Comparison of ENCODE assay signal across 1 cellular context in the genomic region with DNA sequence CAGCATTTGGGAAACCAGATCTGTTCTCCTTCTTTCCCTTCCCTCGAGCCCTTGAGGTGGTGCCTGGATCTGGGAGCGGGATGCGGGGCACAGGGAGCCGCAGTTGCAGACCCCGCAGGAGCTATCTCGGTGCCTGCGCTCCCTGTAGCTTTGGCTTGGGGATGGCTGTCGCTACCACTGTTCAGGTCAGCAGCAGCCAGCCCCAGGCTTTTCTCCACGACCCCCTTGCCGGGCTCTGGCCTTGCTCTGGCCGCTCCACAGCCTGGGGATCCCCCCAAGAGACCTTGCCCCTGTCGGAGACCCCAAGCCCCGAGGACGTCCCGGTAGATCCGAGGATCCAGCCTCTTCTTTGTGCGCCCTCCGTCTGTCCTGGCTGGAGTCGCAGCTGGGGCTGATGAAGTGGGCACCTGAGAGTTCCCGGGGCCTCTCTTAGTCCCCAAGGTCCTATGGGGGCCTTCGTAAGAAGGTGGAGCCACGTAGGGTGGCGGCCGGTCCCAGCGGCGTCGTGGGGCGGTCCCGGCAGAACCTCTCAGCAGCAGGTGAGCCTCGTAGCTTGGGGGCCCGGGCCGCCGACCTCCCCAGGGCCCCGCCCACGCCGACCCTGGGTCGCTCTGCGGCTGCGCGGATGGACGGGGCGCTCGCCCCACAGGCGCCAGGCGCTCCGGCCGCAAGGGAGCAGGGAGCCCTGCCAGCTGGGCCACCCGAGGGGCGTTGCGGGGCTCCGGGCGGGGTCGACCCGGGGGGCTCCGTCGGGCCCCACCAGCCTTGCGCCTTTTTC.
TF ChIP-seq lines count a peak whose summit lies in the region.

No MANE protein-coding gene starts in this region.

TF ChIP-seq in HepG2, 621 proteins besides CTCF, POLR2A, EP300 and RAD21 (continued from another document and continues in another):
- TF ChIP-seq FUBP1 (CRISPR knock-in tag; IDR thresholded peaks at IDR 0.05; ENCODE audit: borderline replicate concordance) (no peak), ZNF878 (CRISPR knock-in tag; IDR thresholded peaks at IDR 0.05) (no peak), ATF4 (CRISPR knock-in tag; IDR thresholded peaks at IDR 0.05) (no peak), HOXA9 (CRISPR knock-in tag; IDR thresholded peaks at IDR 0.05; ENCODE audit: borderline replicate concordance) (no peak), ZSCAN31 (CRISPR knock-in tag; IDR thresholded peaks at IDR 0.05; ENCODE audit: low read depth) (no peak), CEBPB (IDR thresholded peaks at IDR 0.05; ENCODE audit: borderline replicate concordance, low read depth, low read length) (no peak), ZFP36L2 (CRISPR knock-in tag; IDR thresholded peaks at IDR 0.05) (no peak), SP4 (CRISPR knock-in tag; IDR thresholded peaks at IDR 0.05) (no peak), ARHGAP35 (CRISPR knock-in tag; IDR thresholded peaks at IDR 0.05; ENCODE audit: borderline replicate concordance) (no peak), ZNF24 (IDR thresholded peaks at IDR 0.05) (no peak), HMG20A (CRISPR knock-in tag; IDR thresholded peaks at IDR 0.05; ENCODE audit: borderline replicate concordance) (no peak), FIP1L1 (IDR thresholded peaks at IDR 0.05; ENCODE audit: borderline replicate concordance, insufficient read depth, low read depth, low read length) (no peak), RBM22 (optimal IDR thresholded peaks at IDR 0.05; ENCODE audit: low read length) (no peak), ZNF253 (CRISPR knock-in tag; IDR thresholded peaks at IDR 0.05; ENCODE audit: borderline replicate concordance) (no peak), YEATS4 (CRISPR knock-in tag; IDR thresholded peaks at IDR 0.05; ENCODE audit: borderline replicate concordance) (peak; percentile 31; the same call in 1 of the 2 replicates), ZNF292 (CRISPR knock-in tag; IDR thresholded peaks at IDR 0.05; ENCODE audit: borderline replicate concordance, low read depth) (no peak), RORA (CRISPR knock-in tag; IDR thresholded peaks at IDR 0.05) (no peak), HOXA3 (CRISPR knock-in tag; IDR thresholded peaks at IDR 0.05) (no peak), TARDBP (CRISPR knock-in tag; IDR thresholded peaks at IDR 0.05) (no peak), IRX3 (CRISPR knock-in tag; IDR thresholded peaks at IDR 0.05; ENCODE audit: borderline replicate concordance, low read depth) (no peak), ZNF281 (CRISPR knock-in tag; IDR thresholded peaks at IDR 0.05; ENCODE audit: borderline replicate concordance) (no peak), MIER2 (CRISPR knock-in tag; IDR thresholded peaks at IDR 0.05) (no peak), ZNF225 (CRISPR knock-in tag; IDR thresholded peaks at IDR 0.05) (no peak), ADNP (CRISPR knock-in tag; IDR thresholded peaks at IDR 0.05) (no peak), MBNL3 (CRISPR knock-in tag; conservative IDR thresholded peaks at IDR 0.05) (no peak), THAP9 (CRISPR knock-in tag; IDR thresholded peaks at IDR 0.05; ENCODE audit: borderline replicate concordance) (no peak), ZNF543 (CRISPR knock-in tag; IDR thresholded peaks at IDR 0.05) (no peak), KAT7 (CRISPR knock-in tag; IDR thresholded peaks at IDR 0.05; ENCODE audit: borderline replicate concordance) (peak; percentile 54; the same call in 1 of the 2 replicates), KMT2A (CRISPR knock-in tag; IDR thresholded peaks at IDR 0.05) (no peak), HMGXB3 (CRISPR knock-in tag; IDR thresholded peaks at IDR 0.05; ENCODE audit: borderline replicate concordance) (no peak), SATB2 (CRISPR knock-in tag; IDR thresholded peaks at IDR 0.05) (no peak), RELA (CRISPR knock-in tag; IDR thresholded peaks at IDR 0.05) (no peak), ZC3H13 (CRISPR knock-in tag; IDR thresholded peaks at IDR 0.05) (no peak), ZNF549 (CRISPR knock-in tag; IDR thresholded peaks at IDR 0.05) (no peak), SNRNP70 (IDR thresholded peaks at IDR 0.05; ENCODE audit: low read depth, low read length) (no peak), ZNF274 (CRISPR knock-in tag; IDR thresholded peaks at IDR 0.05) (no peak; the same call in 1 of the 2 replicates), TFDP1 (CRISPR knock-in tag; IDR thresholded peaks at IDR 0.05; ENCODE audit: borderline replicate concordance) (peak; percentile 38; the same call in 1 of the 2 replicates), JUNB (CRISPR knock-in tag; IDR thresholded peaks at IDR 0.05; ENCODE audit: borderline replicate concordance) (no peak), YY1 (IDR thresholded peaks at IDR 0.05; ENCODE audit: insufficient read depth, insufficient replicate concordance, low read depth, low read length) (no peak)
- TF ChIP-seq, protein P1, sequence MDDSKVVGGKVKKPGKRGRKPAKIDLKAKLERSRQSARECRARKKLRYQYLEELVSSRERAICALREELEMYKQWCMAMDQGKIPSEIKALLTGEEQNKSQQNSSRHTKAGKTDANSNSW (CRISPR knock-in tag; IDR thresholded peaks at IDR 0.05; ENCODE audit: borderline replicate concordance), result no peak
- TF ChIP-seq, protein P2, sequence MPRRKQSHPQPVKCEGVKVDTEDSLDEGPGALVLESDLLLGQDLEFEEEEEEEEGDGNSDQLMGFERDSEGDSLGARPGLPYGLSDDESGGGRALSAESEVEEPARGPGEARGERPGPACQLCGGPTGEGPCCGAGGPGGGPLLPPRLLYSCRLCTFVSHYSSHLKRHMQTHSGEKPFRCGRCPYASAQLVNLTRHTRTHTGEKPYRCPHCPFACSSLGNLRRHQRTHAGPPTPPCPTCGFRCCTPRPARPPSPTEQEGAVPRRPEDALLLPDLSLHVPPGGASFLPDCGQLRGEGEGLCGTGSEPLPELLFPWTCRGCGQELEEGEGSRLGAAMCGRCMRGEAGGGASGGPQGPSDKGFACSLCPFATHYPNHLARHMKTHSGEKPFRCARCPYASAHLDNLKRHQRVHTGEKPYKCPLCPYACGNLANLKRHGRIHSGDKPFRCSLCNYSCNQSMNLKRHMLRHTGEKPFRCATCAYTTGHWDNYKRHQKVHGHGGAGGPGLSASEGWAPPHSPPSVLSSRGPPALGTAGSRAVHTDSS (CRISPR knock-in tag; conservative IDR thresholded peaks at IDR 0.05), result no peak
- TF ChIP-seq, protein P3, sequence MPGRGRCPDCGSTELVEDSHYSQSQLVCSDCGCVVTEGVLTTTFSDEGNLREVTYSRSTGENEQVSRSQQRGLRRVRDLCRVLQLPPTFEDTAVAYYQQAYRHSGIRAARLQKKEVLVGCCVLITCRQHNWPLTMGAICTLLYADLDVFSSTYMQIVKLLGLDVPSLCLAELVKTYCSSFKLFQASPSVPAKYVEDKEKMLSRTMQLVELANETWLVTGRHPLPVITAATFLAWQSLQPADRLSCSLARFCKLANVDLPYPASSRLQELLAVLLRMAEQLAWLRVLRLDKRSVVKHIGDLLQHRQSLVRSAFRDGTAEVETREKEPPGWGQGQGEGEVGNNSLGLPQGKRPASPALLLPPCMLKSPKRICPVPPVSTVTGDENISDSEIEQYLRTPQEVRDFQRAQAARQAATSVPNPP (CRISPR knock-in tag; IDR thresholded peaks at IDR 0.05), result no peak
- TF ChIP-seq, protein P4, sequence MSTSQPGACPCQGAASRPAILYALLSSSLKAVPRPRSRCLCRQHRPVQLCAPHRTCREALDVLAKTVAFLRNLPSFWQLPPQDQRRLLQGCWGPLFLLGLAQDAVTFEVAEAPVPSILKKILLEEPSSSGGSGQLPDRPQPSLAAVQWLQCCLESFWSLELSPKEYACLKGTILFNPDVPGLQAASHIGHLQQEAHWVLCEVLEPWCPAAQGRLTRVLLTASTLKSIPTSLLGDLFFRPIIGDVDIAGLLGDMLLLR (CRISPR knock-in tag; IDR thresholded peaks at IDR 0.05), result no peak
